Comparison of ENCODE assay signal across 8 cellular contexts in the genomic region with DNA sequence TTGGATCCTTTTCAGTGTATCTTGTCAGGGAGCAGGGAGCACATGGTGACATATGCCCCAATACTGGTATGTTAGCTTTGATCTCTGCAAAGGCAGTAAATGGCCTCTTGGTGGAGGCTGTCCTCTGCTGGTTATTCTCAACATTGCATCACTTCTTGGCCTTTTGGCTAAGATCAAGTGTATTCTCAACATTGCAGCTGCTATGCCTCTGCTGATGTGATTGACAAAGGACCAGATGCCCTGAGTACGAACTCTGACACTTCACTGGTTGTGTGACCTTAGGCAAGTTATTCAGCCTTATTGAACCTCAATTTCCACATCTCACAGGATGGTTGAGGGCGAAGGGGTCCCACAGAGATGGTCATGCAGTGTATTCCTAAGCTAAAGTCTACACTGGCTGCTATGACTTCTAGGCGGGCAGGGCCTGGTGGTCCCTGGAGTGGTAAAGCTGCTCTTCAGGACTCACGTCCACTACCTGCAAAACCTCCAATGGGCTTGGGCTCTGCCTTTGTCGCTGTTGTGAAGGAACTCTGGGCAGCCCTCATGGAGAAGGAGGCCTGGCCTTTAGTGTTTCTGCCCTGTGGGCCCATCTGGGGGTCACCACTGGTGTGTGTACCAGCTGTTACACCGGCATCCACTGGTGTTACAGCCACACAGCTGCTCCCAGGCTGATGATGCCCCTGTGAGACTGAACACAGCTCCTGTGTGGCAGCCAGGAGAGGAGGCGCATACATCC.
DNase-seq lines count a peak whose midpoint lies in the region; ATAC-seq, FAIRE-seq and TF ChIP-seq lines count a peak whose summit lies in the region.

No MANE protein-coding gene starts in this region.

- no peaks in the 10 kb centered on the region for H4K20me1 ChIP-seq in Karpas-422 (ENCODE audit: insufficient read depth, low read depth, low read length)
- no peaks in the 10 kb centered on the region for H4K20me1 ChIP-seq in OCI-LY1 (ENCODE audit: insufficient read depth, low read length)

- intact Hi-C loops in activated T-helper 1 cell treated with anti-CD3 and anti-CD28 coated beads, Interleukin-12 subunit alpha, Interleukin-12 subunit beta, Interleukin-2, Interleukin-4 antibody, amounts not matched to agents 30 ng/mL and 10 ng/mL and 1 ng/mL, durations not matched to agents 14 hours and 24 hours and 36 hours (cut with micrococcal nuclease) = loop anchor here (1.0 to 2.0 kb wide), 4 partner anchors 31 to 509 kb away; no protein-coding TSS in a partner anchor
- intact Hi-C loops in pancreas (cut with DNase I) = loop anchor here (5.0 to 10.0 kb wide), 3 partner anchors 182 to 379 kb away; no protein-coding TSS in a partner anchor

- no peak overlapping the region for H3K4me3 Mint-ChIP-seq in activated T-helper 1 cell treated with anti-CD3 and anti-CD28 coated beads, Interleukin-12 subunit alpha, Interleukin-12 subunit beta, Interleukin-2, Interleukin-4 antibody, amounts not matched to agents 30 ng/mL and 10 ng/mL and 1 ng/mL, durations not matched to agents 14 hours and 24 hours and 36 hours

- H3K9me2 ChIP-seq in Karpas-422 (replicated peaks; ENCODE audit: insufficient read depth, low read length) (no peaks in the 10 kb centered on the region), OCI-LY1 (ENCODE audit: low read depth, low read length) (no peaks in the 10 kb centered on the region)

- H3K27me3 Mint-ChIP-seq in activated T-helper 1 cell treated with anti-CD3 and anti-CD28 coated beads, Interleukin-12 subunit alpha, Interleukin-12 subunit beta, Interleukin-2, Interleukin-4 antibody, amounts not matched to agents 30 ng/mL and 10 ng/mL and 1 ng/mL, durations not matched to agents 14 hours and 24 hours and 36 hours (ENCODE audit: insufficient read depth) = no peaks in the 10 kb centered on the region

- peak; percentile 66 for DNase-seq in D341Med (ENCODE audit: low spot score)
- DNase-seq in Karpas-422 = peak; percentile 87
- DNase-seq in activated T-helper 1 cell treated with anti-CD3 and anti-CD28 coated beads, Interleukin-12 subunit alpha, Interleukin-12 subunit beta, Interleukin-2, Interleukin-4 antibody, amounts not matched to agents 30 ng/mL and 10 ng/mL and 1 ng/mL, durations not matched to agents 14 hours and 24 hours and 36 hours (ENCODE audit: low spot score) = peak; percentile 31
- DNase-seq in globus pallidus (ENCODE audit: low spot score) = peak; percentile 72
- DNase-seq in pancreas = peak in 3 of 6 donors; percentile 24 to 73 (median 46)

- no peaks in the 10 kb centered on the region for H3K9me3 ChIP-seq in Karpas-422 (ENCODE audit: low read length)
- no peaks in the 10 kb centered on the region for H3K9me3 ChIP-seq in OCI-LY1 (ENCODE audit: low read length)
- no peaks in the 10 kb centered on the region for H3K9me3 ChIP-seq in pancreas

- H3K27ac Mint-ChIP-seq in activated T-helper 1 cell treated with anti-CD3 and anti-CD28 coated beads, Interleukin-12 subunit alpha, Interleukin-12 subunit beta, Interleukin-2, Interleukin-4 antibody, amounts not matched to agents 30 ng/mL and 10 ng/mL and 1 ng/mL, durations not matched to agents 14 hours and 24 hours and 36 hours = no peak overlapping the region

- no peaks in the 10 kb centered on the region for H3K36me3 Mint-ChIP-seq in activated T-helper 1 cell treated with anti-CD3 and anti-CD28 coated beads, Interleukin-12 subunit alpha, Interleukin-12 subunit beta, Interleukin-2, Interleukin-4 antibody, amounts not matched to agents 30 ng/mL and 10 ng/mL and 1 ng/mL, durations not matched to agents 14 hours and 24 hours and 36 hours (ENCODE audit: low read depth)

- H3K4me3 ChIP-seq in Karpas-422 (ENCODE audit: low read length) = no peak overlapping the region
- H3K4me3 ChIP-seq in OCI-LY1 (ENCODE audit: low read depth, low read length, poor library complexity, severe bottlenecking) = no peak overlapping the region
- H3K4me3 ChIP-seq in pancreas = no peak overlapping the region

- H3K9ac ChIP-seq in Karpas-422 (ENCODE audit: low read length) (no peak overlapping the region), OCI-LY1 (ENCODE audit: low read length) (no peak overlapping the region)

- H3K36me3 ChIP-seq in Karpas-422 (ENCODE audit: insufficient read depth, low read length) (no peaks in the 10 kb centered on the region), OCI-LY1 (ENCODE audit: insufficient read depth, low read length) (no peaks in the 10 kb centered on the region), pancreas (no peaks in the 10 kb centered on the region)

- H3K79me2 ChIP-seq in Karpas-422 (ENCODE audit: low read length) (no peaks in the 10 kb centered on the region), OCI-LY1 (ENCODE audit: insufficient read depth, low read length) (no peaks in the 10 kb centered on the region)

- no peak overlapping the region for H2AFZ ChIP-seq in Karpas-422 (ENCODE audit: low read length)
- H2AFZ ChIP-seq in OCI-LY1 (ENCODE audit: low read length) = no peak overlapping the region

- no peaks in the 10 kb centered on the region for H3K9me3 Mint-ChIP-seq in activated T-helper 1 cell treated with anti-CD3 and anti-CD28 coated beads, Interleukin-12 subunit alpha, Interleukin-12 subunit beta, Interleukin-2, Interleukin-4 antibody, amounts not matched to agents 30 ng/mL and 10 ng/mL and 1 ng/mL, durations not matched to agents 14 hours and 24 hours and 36 hours

- 68 to 73% methylated on average over 7 of the region's 7 CpGs for WGBS in pancreas, 2 donors

- H3K4me1 Mint-ChIP-seq in activated T-helper 1 cell treated with anti-CD3 and anti-CD28 coated beads, Interleukin-12 subunit alpha, Interleukin-12 subunit beta, Interleukin-2, Interleukin-4 antibody, amounts not matched to agents 30 ng/mL and 10 ng/mL and 1 ng/mL, durations not matched to agents 14 hours and 24 hours and 36 hours (ENCODE audit: low read depth) = peaks cover 15% of the 10 kb centered on the region

- H3K4me2 ChIP-seq in Karpas-422 (ENCODE audit: low read depth, low read length, poor library complexity, severe bottlenecking) (no peak overlapping the region), OCI-LY1 (ENCODE audit: low read length) (no peak overlapping the region)

- peak; percentile 86 for TF ChIP-seq CTCF in OCI-LY1 (IDR thresholded peaks at IDR 0.05; ENCODE audit: low read length)
- peak; percentile 59 to 93 (median 84) for TF ChIP-seq CTCF in pancreas (IDR thresholded peaks at IDR 0.05)

- ATAC-seq in GM19467 (IDR thresholded peaks at IDR 0.05; ENCODE audit: unreplicated experiment) = peak; percentile 50
- peak; percentile 79 to 96 (median 94) for ATAC-seq in pancreas
- no peak for ATAC-seq in GM21528 (IDR thresholded peaks at IDR 0.05; ENCODE audit: low FRiP score, unreplicated experiment)

- FAIRE-seq in pancreas (lab: Jason Lieb, UNC) = no peak

- H3K27me3 ChIP-seq in Karpas-422 (ENCODE audit: low read length) (no peaks in the 10 kb centered on the region), OCI-LY1 (ENCODE audit: insufficient read depth, low read length) (no peaks in the 10 kb centered on the region), pancreas (no peaks in the 10 kb centered on the region)

- H3F3A ChIP-seq in OCI-LY1 (ENCODE audit: insufficient read depth, low read length) = no peaks in the 10 kb centered on the region

- H3K4me1 ChIP-seq in Karpas-422 (ENCODE audit: low read length) (peaks cover 5% of the 10 kb centered on the region; the same call in 1 of the 2 replicates), OCI-LY1 (ENCODE audit: insufficient read depth, low read length, severe bottlenecking) (no peaks in the 10 kb centered on the region), pancreas (no peaks in the 10 kb centered on the region)

- H3K27ac ChIP-seq in Karpas-422 (ENCODE audit: low read length) (no peak overlapping the region), OCI-LY1 (ENCODE audit: low read depth, low read length, poor library complexity, severe bottlenecking) (no peak overlapping the region), pancreas (no peak overlapping the region)
